2 cellular contexts compared by ENCODE assay signal in the genomic region with DNA sequence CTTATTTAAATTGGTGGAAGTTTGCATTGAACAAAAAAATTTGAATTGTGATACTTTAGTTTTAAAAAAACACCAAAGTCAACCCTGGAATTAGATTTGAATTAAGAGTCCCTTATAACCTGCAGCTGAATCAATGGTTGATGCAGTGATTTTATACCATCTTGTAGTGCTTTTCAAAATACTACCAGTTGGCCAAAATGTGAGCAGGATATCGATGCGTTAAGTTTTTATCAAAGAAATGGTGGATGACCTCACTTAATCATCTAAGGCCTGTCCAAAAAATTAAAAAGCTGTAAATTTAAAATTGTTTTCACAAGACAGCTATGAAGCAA.
TF ChIP-seq lines count a peak whose summit lies in the region.

No MANE protein-coding gene starts in this region.

TF ChIP-seq in liver, 16 proteins besides CTCF, POLR2A, EP300 and RAD21:
- TF ChIP-seq, protein P1, sequence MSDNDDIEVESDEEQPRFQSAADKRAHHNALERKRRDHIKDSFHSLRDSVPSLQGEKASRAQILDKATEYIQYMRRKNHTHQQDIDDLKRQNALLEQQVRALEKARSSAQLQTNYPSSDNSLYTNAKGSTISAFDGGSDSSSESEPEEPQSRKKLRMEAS (IDR thresholded peaks at IDR 0.05) = no peak
- peak; percentile 13 for TF ChIP-seq YY1 (IDR thresholded peaks at IDR 0.05)

TF ChIP-seq in HepG2, 621 proteins besides CTCF, POLR2A, EP300 and RAD21:
- TF ChIP-seq ZNF101 (CRISPR knock-in tag; IDR thresholded peaks at IDR 0.05; ENCODE audit: borderline replicate concordance, low read depth) (no peak), ARID2 (CRISPR knock-in tag; IDR thresholded peaks at IDR 0.05; ENCODE audit: borderline replicate concordance) (no peak), EED (CRISPR knock-in tag; IDR thresholded peaks at IDR 0.05) (no peak), JDP2 (CRISPR knock-in tag; IDR thresholded peaks at IDR 0.05; ENCODE audit: borderline replicate concordance) (no peak), SRSF1 (optimal IDR thresholded peaks at IDR 0.05; ENCODE audit: low read depth, low read length) (no peak)
- TF ChIP-seq, protein P2, sequence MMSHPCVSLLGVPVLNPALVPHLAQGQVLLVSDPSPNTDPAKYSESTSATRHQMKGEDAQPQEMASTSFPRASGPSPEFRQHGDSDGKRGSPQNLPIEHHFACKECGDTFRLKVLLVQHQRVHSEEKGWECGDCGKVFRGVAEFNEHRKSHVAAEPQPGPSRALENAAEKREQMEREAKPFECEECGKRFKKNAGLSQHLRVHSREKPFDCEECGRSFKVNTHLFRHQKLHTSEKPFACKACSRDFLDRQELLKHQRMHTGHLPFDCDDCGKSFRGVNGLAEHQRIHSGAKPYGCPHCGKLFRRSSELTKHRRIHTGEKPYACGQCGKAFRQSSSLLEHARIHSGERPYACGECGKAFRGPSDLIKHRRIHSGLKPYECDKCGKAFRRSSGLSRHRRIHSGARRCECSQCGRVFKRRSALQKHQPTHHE (CRISPR knock-in tag; IDR thresholded peaks at IDR 0.05; ENCODE audit: borderline replicate concordance) = no peak
TF ChIP-seq in HepG2: peak in this region for 0.
